ENCODE assay signal across 1 cellular context in genomic region chr5:116806879-116807278, GRCh38.
TF ChIP-seq lines count a peak whose summit lies in the region.

No MANE protein-coding gene starts in this region.

TF ChIP-seq in HepG2, 621 proteins besides CTCF, POLR2A, EP300 and RAD21 (continued from another document):
- TF ChIP-seq HOMEZ (CRISPR knock-in tag; IDR thresholded peaks at IDR 0.05; ENCODE audit: low read depth) = no peak
- no peak for TF ChIP-seq ZNF776 (CRISPR knock-in tag; IDR thresholded peaks at IDR 0.05)
- no peak for TF ChIP-seq CEBPZ (IDR thresholded peaks at IDR 0.05; ENCODE audit: low read length)
- TF ChIP-seq ATF4 (CRISPR knock-in tag; IDR thresholded peaks at IDR 0.05) = no peak
- no peak for TF ChIP-seq ZC3H13 (CRISPR knock-in tag; IDR thresholded peaks at IDR 0.05)
- peak; percentile 50; the same call in 1 of the 2 replicates for TF ChIP-seq ATF7 (IDR thresholded peaks at IDR 0.05)
- no peak for TF ChIP-seq ATF7 (CRISPR knock-in tag; IDR thresholded peaks at IDR 0.05)
- no peak for TF ChIP-seq ZGPAT (CRISPR knock-in tag; IDR thresholded peaks at IDR 0.05)
- no peak for TF ChIP-seq ATF3 (CRISPR knock-in tag; IDR thresholded peaks at IDR 0.05)
- no peak for TF ChIP-seq PPARG (CRISPR knock-in tag; conservative IDR thresholded peaks at IDR 0.05)
- TF ChIP-seq JUNB (CRISPR knock-in tag; IDR thresholded peaks at IDR 0.05; ENCODE audit: borderline replicate concordance) = no peak
TF ChIP-seq in HepG2: peak in this region for 2.
